ENCODE assay signal across 8 cellular contexts in genomic region chr12:66087365-66087943, GRCh38. TPM values are rescaled to one million over a fixed set of nuclear protein-coding genes. Genes with fewer than 3 reads are reported as not detected.
DNase-seq lines count a peak whose midpoint lies in the region; ATAC-seq and TF ChIP-seq lines count a peak whose summit lies in the region.

No MANE protein-coding gene starts in this region.

- peak; percentile 82 for TF ChIP-seq CTCF in fibroblast of the aortic adventitia (IDR thresholded peaks at IDR 0.05; ENCODE audit: insufficient read depth, low read length)
- peak; percentile 13 for TF ChIP-seq CTCF in neutrophil (IDR thresholded peaks at IDR 0.05)
- peak; percentile 58 to 69 (median 66) for TF ChIP-seq CTCF in uterus (IDR thresholded peaks at IDR 0.05)

- H3K27me3 ChIP-seq in neutrophil (no peaks in the 10 kb centered on the region), uterus (no peaks in the 10 kb centered on the region)

- no peaks in the 10 kb centered on the region for H3K36me3 ChIP-seq in neutrophil
- H3K36me3 ChIP-seq in uterus, result no peaks in the 10 kb centered on the region

- H3K4me3 ChIP-seq in fibroblast of the aortic adventitia (ENCODE audit: low read depth, low read length) (no peak overlapping the region), neutrophil (ENCODE audit: low read depth in 1 of 2, low read length in 1 of 2) (no peak overlapping the region), uterus (no peak overlapping the region)

- no peak for TF ChIP-seq POLR2A in uterus (IDR thresholded peaks at IDR 0.05)

- H3K27ac ChIP-seq in neutrophil (no peak overlapping the region), uterus (no peak overlapping the region)

- intact Hi-C loops in uterus (cut with DNase I; ENCODE audit: low total_unique reads), result no loop called here

- H3K4me1 ChIP-seq in neutrophil (ENCODE audit: control insufficient read depth in 1 of 2, insufficient read depth in 1 of 2, low read depth in 1 of 2, low read length in 1 of 2), result no peaks in the 10 kb centered on the region
- no peaks in the 10 kb centered on the region for H3K4me1 ChIP-seq in uterus

- ATAC-seq in GM18502 (IDR thresholded peaks at IDR 0.05; ENCODE audit: poor library complexity, unreplicated experiment) (peak; percentile 76), HG03354 (IDR thresholded peaks at IDR 0.05; ENCODE audit: poor library complexity, severe bottlenecking, unreplicated experiment) (peak; percentile 94)

- DNase-seq in AG08396 (ENCODE audit: low spot score) (peak; percentile 55), NCI-H774 (lab: John Stamatoyannopoulos, UW) (peak; percentile 29), activated T-cell treated with anti-CD3 and anti-CD28 coated beads for 24 hours (ENCODE audit: low read depth) (peak; percentile 32), fibroblast of the aortic adventitia (ENCODE audit: low read depth) (peak; percentile 87), uterus (peak; percentile 56 to 61)

- H3K9me3 ChIP-seq in neutrophil (no peaks in the 10 kb centered on the region), uterus (no peaks in the 10 kb centered on the region)

RNA-seq across cellular contexts. Expression of gene LLPH, which starts 43.1 kb away (rescaled TPM):
- 5.9 and 9.3 TPM in 2 replicates for total RNA-seq in fibroblast of the aortic adventitia (ENCODE audit: low replicate concordance)
- 10 to 100 TPM in 1 of 4 donors, 1 to 10 TPM in 3; 3.5 to 17.1 (median 7.2) TPM for total RNA-seq in uterus

Comparison
In these comparisons a context has a peak if more than half of its experiments do, and no peak if none do; other contexts are left out.
1. DNase-seq: peak in every context shown above with its lines; median percentile 87 in fibroblast of the aortic adventitia; 58 in uterus; 55 in AG08396; 32 in activated T-cell treated with anti-CD3 and anti-CD28 coated beads for 24 hours; 29 in NCI-H774.
2. CTCF ChIP-seq: peak in every context shown above with its lines; median percentile 82 in fibroblast of the aortic adventitia; 66 in uterus; 13 in neutrophil.